In genomic region chr12:132735496-132735895, GRCh38 we compare ENCODE assay signal across 2 cellular contexts.
A peak's percentile ranks its signal among the peaks of the same experiment; 100 is the strongest.
TF ChIP-seq lines count a peak whose summit lies in the region.

No MANE protein-coding gene starts in this region.

TF ChIP-seq in GM23338, 12 proteins besides CTCF, POLR2A, EP300 and RAD21:
- TF ChIP-seq NANOG (IDR thresholded peaks at IDR 0.05; ENCODE audit: borderline replicate concordance) (no peak), JUNB (IDR thresholded peaks at IDR 0.05; ENCODE audit: unreplicated experiment) (no peak)

TF ChIP-seq in K562, 482 proteins besides CTCF, POLR2A, EP300 and RAD21:
- no peak for TF ChIP-seq SPI1 (IDR thresholded peaks at IDR 0.05; ENCODE audit: borderline replicate concordance, low read depth, low read length)
- TF ChIP-seq POLR2G (IDR thresholded peaks at IDR 0.05; ENCODE audit: low read depth, low read length) = peak; percentile 64
TF ChIP-seq in K562: peak in this region for 1.
